ENCODE assay signal across 2 cellular contexts in the genomic region with DNA sequence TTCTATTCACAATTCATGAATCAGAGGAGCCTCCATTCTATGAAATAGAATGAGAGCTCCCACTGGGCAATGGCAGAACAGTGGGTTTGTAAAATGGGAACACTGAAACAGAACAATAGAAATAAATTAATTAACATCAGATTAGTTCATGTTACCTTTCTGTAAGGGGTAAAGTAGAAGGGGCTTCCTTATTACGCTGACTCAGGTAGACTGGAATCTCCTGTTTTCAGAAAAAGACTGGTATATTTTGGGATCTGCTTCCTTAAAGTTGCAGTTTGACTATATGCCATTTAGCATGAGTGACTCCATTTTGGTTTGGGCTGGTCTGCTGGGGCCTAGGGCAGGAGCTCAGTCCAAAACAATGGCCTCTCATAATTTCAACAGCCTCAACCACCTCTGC.
TF ChIP-seq lines count a peak whose summit lies in the region.

No MANE protein-coding gene starts in this region.

TF ChIP-seq in HepG2, 621 proteins besides CTCF, POLR2A, EP300 and RAD21:
- TF ChIP-seq MAFF (IDR thresholded peaks at IDR 0.05; ENCODE audit: low read depth, low read length) (peak; percentile 50; the same call in 1 of the 2 replicates), MAFK (conservative IDR thresholded peaks at IDR 0.05 in 1 of 2, IDR thresholded peaks at IDR 0.05 in 1 of 2; ENCODE audit: low read length in 2 of 2) (peak; percentile 69 to 72)
- TF ChIP-seq, protein P1, sequence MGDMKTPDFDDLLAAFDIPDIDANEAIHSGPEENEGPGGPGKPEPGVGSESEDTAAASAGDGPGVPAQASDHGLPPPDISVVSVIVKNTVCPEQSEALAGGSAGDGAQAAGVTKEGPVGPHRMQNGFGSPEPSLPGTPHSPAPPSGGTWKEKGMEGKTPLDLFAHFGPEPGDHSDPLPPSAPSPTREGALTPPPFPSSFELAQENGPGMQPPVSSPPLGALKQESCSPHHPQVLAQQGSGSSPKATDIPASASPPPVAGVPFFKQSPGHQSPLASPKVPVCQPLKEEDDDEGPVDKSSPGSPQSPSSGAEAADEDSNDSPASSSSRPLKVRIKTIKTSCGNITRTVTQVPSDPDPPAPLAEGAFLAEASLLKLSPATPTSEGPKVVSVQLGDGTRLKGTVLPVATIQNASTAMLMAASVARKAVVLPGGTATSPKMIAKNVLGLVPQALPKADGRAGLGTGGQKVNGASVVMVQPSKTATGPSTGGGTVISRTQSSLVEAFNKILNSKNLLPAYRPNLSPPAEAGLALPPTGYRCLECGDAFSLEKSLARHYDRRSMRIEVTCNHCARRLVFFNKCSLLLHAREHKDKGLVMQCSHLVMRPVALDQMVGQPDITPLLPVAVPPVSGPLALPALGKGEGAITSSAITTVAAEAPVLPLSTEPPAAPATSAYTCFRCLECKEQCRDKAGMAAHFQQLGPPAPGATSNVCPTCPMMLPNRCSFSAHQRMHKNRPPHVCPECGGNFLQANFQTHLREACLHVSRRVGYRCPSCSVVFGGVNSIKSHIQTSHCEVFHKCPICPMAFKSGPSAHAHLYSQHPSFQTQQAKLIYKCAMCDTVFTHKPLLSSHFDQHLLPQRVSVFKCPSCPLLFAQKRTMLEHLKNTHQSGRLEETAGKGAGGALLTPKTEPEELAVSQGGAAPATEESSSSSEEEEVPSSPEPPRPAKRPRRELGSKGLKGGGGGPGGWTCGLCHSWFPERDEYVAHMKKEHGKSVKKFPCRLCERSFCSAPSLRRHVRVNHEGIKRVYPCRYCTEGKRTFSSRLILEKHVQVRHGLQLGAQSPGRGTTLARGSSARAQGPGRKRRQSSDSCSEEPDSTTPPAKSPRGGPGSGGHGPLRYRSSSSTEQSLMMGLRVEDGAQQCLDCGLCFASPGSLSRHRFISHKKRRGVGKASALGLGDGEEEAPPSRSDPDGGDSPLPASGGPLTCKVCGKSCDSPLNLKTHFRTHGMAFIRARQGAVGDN (CRISPR knock-in tag; IDR thresholded peaks at IDR 0.05) = no peak

TF ChIP-seq in GM12878, 131 proteins besides CTCF, POLR2A, EP300 and RAD21:
- TF ChIP-seq, protein P2, sequence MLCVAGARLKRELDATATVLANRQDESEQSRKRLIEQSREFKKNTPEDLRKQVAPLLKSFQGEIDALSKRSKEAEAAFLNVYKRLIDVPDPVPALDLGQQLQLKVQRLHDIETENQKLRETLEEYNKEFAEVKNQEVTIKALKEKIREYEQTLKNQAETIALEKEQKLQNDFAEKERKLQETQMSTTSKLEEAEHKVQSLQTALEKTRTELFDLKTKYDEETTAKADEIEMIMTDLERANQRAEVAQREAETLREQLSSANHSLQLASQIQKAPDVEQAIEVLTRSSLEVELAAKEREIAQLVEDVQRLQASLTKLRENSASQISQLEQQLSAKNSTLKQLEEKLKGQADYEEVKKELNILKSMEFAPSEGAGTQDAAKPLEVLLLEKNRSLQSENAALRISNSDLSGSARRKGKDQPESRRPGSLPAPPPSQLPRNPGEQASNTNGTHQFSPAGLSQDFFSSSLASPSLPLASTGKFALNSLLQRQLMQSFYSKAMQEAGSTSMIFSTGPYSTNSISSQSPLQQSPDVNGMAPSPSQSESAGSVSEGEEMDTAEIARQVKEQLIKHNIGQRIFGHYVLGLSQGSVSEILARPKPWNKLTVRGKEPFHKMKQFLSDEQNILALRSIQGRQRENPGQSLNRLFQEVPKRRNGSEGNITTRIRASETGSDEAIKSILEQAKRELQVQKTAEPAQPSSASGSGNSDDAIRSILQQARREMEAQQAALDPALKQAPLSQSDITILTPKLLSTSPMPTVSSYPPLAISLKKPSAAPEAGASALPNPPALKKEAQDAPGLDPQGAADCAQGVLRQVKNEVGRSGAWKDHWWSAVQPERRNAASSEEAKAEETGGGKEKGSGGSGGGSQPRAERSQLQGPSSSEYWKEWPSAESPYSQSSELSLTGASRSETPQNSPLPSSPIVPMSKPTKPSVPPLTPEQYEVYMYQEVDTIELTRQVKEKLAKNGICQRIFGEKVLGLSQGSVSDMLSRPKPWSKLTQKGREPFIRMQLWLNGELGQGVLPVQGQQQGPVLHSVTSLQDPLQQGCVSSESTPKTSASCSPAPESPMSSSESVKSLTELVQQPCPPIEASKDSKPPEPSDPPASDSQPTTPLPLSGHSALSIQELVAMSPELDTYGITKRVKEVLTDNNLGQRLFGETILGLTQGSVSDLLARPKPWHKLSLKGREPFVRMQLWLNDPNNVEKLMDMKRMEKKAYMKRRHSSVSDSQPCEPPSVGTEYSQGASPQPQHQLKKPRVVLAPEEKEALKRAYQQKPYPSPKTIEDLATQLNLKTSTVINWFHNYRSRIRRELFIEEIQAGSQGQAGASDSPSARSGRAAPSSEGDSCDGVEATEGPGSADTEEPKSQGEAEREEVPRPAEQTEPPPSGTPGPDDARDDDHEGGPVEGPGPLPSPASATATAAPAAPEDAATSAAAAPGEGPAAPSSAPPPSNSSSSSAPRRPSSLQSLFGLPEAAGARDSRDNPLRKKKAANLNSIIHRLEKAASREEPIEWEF (IDR thresholded peaks at IDR 0.05; ENCODE audit: insufficient replicate concordance, low read depth, low read length) = no peak
- TF ChIP-seq RFX5 (IDR thresholded peaks at IDR 0.05; ENCODE audit: low read depth, low read length) (no peak), SREBF1 (IDR thresholded peaks at IDR 0.05; ENCODE audit: low read length) (no peak)
- TF ChIP-seq, protein P1 (IDR thresholded peaks at IDR 0.05) = 0 out of 2 replicates have a peak, but pooled peaks have one; percentile 30
